In genomic region chr3:9416139-9416780, GRCh38 we compare ENCODE assay signal across 11 cellular contexts. TPM values are rescaled to one million over a fixed set of nuclear protein-coding genes. Genes with fewer than 3 reads are reported as not detected.
A peak's percentile ranks its signal among the peaks of the same experiment; 100 is the strongest.
DNase-seq lines count a peak whose midpoint lies in the region; ATAC-seq, FAIRE-seq and TF ChIP-seq lines count a peak whose summit lies in the region.
"Had no signal": no experiment of that assay in that cellular context is flagged by ENCODE, and none has a peak within 500 bp of the region (broad histone marks: within the 10 kb centered on the region; RNA-seq: fewer than 3 reads in every experiment).

No MANE protein-coding gene starts in this region.

- H3K9me3 ChIP-seq in A549 (no peaks in the 10 kb centered on the region), mammary epithelial cell (replicated peaks; ENCODE audit: insufficient read depth, low read length) (no peaks in the 10 kb centered on the region), right lobe of liver (no peaks in the 10 kb centered on the region), esophagus squamous epithelium (no peaks in the 10 kb centered on the region)
- H3K9me3 ChIP-seq: upper lobe of right lung had no signal

- WGBS in A549 (ENCODE audit: missing lambda C conversion rate) = 24% methylated on average over 3 of the region's 3 CpGs
- WGBS in mammary epithelial cell (ENCODE audit: low coverage, missing lambda C conversion rate) = 19% methylated on average over 3 of the region's 3 CpGs
- WGBS in right lobe of liver (ENCODE audit: insufficient coverage, low coverage, low lambda C conversion rate, missing lambda C conversion rate) = 26% methylated on average over 3 of the region's 3 CpGs
- WGBS in esophagus squamous epithelium, 2 donors = 27 to 30% methylated on average over 3 of the region's 3 CpGs

- H3K36me3 ChIP-seq in mammary epithelial cell (ENCODE audit: insufficient read depth, low read length) = peaks cover 2% of the 10 kb centered on the region
- no peaks in the 10 kb centered on the region for H3K36me3 ChIP-seq in right lobe of liver
- H3K36me3 ChIP-seq in esophagus squamous epithelium = peaks cover 0 to 9% (median 0%) of the 10 kb centered on the region in 3 donors

- H3K4me2 ChIP-seq in A549 = peak overlapping the region; percentile 53
- H3K4me2 ChIP-seq in mammary epithelial cell (ENCODE audit: insufficient read depth, low read depth, low read length) = peak overlapping the region; percentile 32

- no peak for FAIRE-seq in A549 (lab: Jason Lieb, UNC)

- no peak for TF ChIP-seq EP300 in A549 (IDR thresholded peaks at IDR 0.05)

- POLR2A ChIA-PET in A549 (lab: Yijun Ruan, JAX) = interaction anchor here (2.3 kb wide), 1 partner anchor 19 kb away, joined by 28 read pairs; the partner anchor contains the start of gene SETD5

- DNase-seq in A549 (ENCODE audit: low read depth in 1 of 2, low spot score in 1 of 2) (peak in 1 of 2 experiments; percentile 28), ELR (ENCODE audit: low read depth) (peak; percentile 28), mammary epithelial cell (peak; percentile 51), right lobe of liver (no peak), esophagus squamous epithelium (lab: John Stamatoyannopoulos, UW) (no peak), activated gamma-delta T cell treated with Interleukin-2 at 50 U/mL for 16 hours (no peak), COLO829 (ENCODE audit: low spot score) (no peak), SHP77 treated with DMSO at 0.1 percent for 48 hours (lab: John Stamatoyannopoulos, UW) (no peak)
- DNase-seq: NCI-H2081, retina, upper lobe of right lung had no signal

- ATAC-seq in A549 (peak in 1 of 2 experiments; percentile 62; a peak in 4 of 6 replicates), right lobe of liver (peak; percentile 68 to 76 (median 70))
- ATAC-seq: upper lobe of right lung had no signal

- H2AFZ ChIP-seq in mammary epithelial cell (ENCODE audit: low read depth, low read length) = no peak overlapping the region

- H3K4me1 ChIP-seq in A549 (peaks cover 90% of the 10 kb centered on the region), mammary epithelial cell (ENCODE audit: insufficient read depth, low read length) (peaks cover 26% of the 10 kb centered on the region), right lobe of liver (peaks cover 0 to 68% (median 21%) of the 10 kb centered on the region in 4 donors), esophagus squamous epithelium (peaks cover 3 to 92% (median 17%) of the 10 kb centered on the region in 3 donors)

- peaks cover 99% of the 10 kb centered on the region for H3K79me2 ChIP-seq in mammary epithelial cell (ENCODE audit: insufficient read depth, low read length)

- BruUV-seq in mammary epithelial cell (replicated peaks; lab: Mats Ljungman, UMichigan) = no TSS peak

- H4K20me1 ChIP-seq in mammary epithelial cell (ENCODE audit: insufficient read depth, low read length) = peaks cover 14% of the 10 kb centered on the region

- dilution Hi-C loops in mammary epithelial cell (cut with HindIII; ENCODE audit: low sequenced_read_pairs) = no loop called here

- intact Hi-C loops in mammary epithelial cell (cut with micrococcal nuclease) = no loop called here
- intact Hi-C loops in right lobe of liver (cut with DNase I) = no loop called here
- intact Hi-C loops in esophagus squamous epithelium (cut with DNase I) = no loop called here

- no peak for TF ChIP-seq CTCF in A549 (IDR thresholded peaks at IDR 0.05)
- no peak for TF ChIP-seq CTCF in mammary epithelial cell (conservative IDR thresholded peaks at IDR 0.05 in 1 of 2, IDR thresholded peaks at IDR 0.05 in 1 of 2; ENCODE audit: extremely low read depth in 1 of 2, insufficient read depth in 1 of 2, low read depth in 1 of 2, low read length in 2 of 2)
- no peak for TF ChIP-seq CTCF in right lobe of liver (IDR thresholded peaks at IDR 0.05)
- no peak for TF ChIP-seq CTCF in esophagus squamous epithelium (IDR thresholded peaks at IDR 0.05)

- H3K27ac ChIP-seq in A549 = peak overlapping the region; percentile 64 to 70
- peak overlapping the region; percentile 70 for H3K27ac ChIP-seq in mammary epithelial cell (ENCODE audit: insufficient read depth, low read depth, low read length)
- H3K27ac ChIP-seq in right lobe of liver = peak overlapping the region in 2 of 3 donors; percentile 52 to 69
- H3K27ac ChIP-seq in esophagus squamous epithelium = peak overlapping the region in 2 of 4 donors; percentile 40 to 55
- H3K27ac ChIP-seq: upper lobe of right lung had no signal

- H3K4me3 ChIP-seq in A549 (no peak overlapping the region), mammary epithelial cell (replicated peaks in 1 of 3; ENCODE audit: insufficient read depth in 1 of 3, low read depth in 2 of 3, low read length in 3 of 3) (no peak overlapping the region), right lobe of liver (no peak overlapping the region), esophagus squamous epithelium (no peak overlapping the region)
- H3K4me3 ChIP-seq: upper lobe of right lung had no signal

- TF ChIP-seq POLR2A in A549 (IDR thresholded peaks at IDR 0.05; ENCODE audit: low read length) = no peak
- no peak for TF ChIP-seq POLR2A in right lobe of liver (IDR thresholded peaks at IDR 0.05)
- no peak for TF ChIP-seq POLR2A in esophagus squamous epithelium (IDR thresholded peaks at IDR 0.05)

- TF ChIP-seq RAD21 in A549 (conservative IDR thresholded peaks at IDR 0.05 in 1 of 2, IDR thresholded peaks at IDR 0.05 in 1 of 2) = no peak

- H3K27me3 ChIP-seq in mammary epithelial cell (ENCODE audit: insufficient read depth, low read length) (no peaks in the 10 kb centered on the region), right lobe of liver (no peaks in the 10 kb centered on the region), esophagus squamous epithelium (no peaks in the 10 kb centered on the region)
- H3K27me3 ChIP-seq: upper lobe of right lung had no signal

- H3K9ac ChIP-seq in mammary epithelial cell (ENCODE audit: insufficient read depth, low read length) = no peak overlapping the region

- CTCF ChIA-PET in A549 (lab: Yijun Ruan, JAX) (interaction anchor here (0.9 to 2.0 kb wide), 4 partner anchors 11 to 91 kb away, joined by 3 to 6 read pairs (median 4); no protein-coding TSS in a partner anchor), mammary epithelial cell (lab: Charles Lee; ENCODE audit: low non-redundant PET) (interaction anchor here (0.7 kb wide), 1 partner anchor 73 kb away, joined by 3 read pairs; no protein-coding TSS in a partner anchor)

- in situ Hi-C loops in mammary epithelial cell (cut with MboI; ENCODE audit: low sequenced_read_pairs in 2 of 2) = no loop called here

TF ChIP-seq in A549, 52 proteins besides CTCF, POLR2A, EP300 and RAD21:
- TF ChIP-seq REST (IDR thresholded peaks at IDR 0.05) (no peak), HEYL (CRISPR knock-in tag; IDR thresholded peaks at IDR 0.05) (no peak), MAFK (IDR thresholded peaks at IDR 0.05; ENCODE audit: partially characterized antibody) (peak; percentile 82), ZFP36 (IDR thresholded peaks at IDR 0.05; ENCODE audit: borderline replicate concordance, partially characterized antibody) (no peak), NFE2L2 (conservative IDR thresholded peaks at IDR 0.05; ENCODE audit: low read length) (0 out of 2 replicates have a peak, but pooled peaks have one; percentile 36)

RNA-seq across cellular contexts. Expression of gene SETD5, which starts 18.8 kb away (rescaled TPM):
- 92.3 and 116 TPM in 2 replicates for polyA plus RNA-seq in A549 (2011; rRNA removed)
- 27.4 and 36.6 TPM in 2 replicates for polyA plus RNA-seq in A549 (2012; cell fraction: cytosol; rRNA removed)
- 70.5 and 82.3 TPM in 2 replicates for polyA plus RNA-seq in A549 (2012; cell fraction: nucleus; rRNA removed)
- polyA plus RNA-seq in A549 (2017; fragmentation: RNase III; extraction: RNeasy Plus Mini Kit Qiagen cat#74134 plus additional on column Dnase treatment) = 41.7 to 46.1 TPM (median 44.2 TPM) in 3 replicates
- polyA minus RNA-seq in A549 (2011; rRNA and poly(A)+ RNA removed) = 151 and 153 TPM in 2 replicates
- total RNA-seq in mammary epithelial cell = 100 to 1,000 TPM; 108 to 140 TPM
- polyA plus RNA-seq in mammary epithelial cell = 50.5 TPM
- 100 TPM for polyA minus RNA-seq in mammary epithelial cell
- 10 to 100 TPM; 38.7 to 71.4 (median 52.3) TPM for total RNA-seq in right lobe of liver
- 10 to 100 TPM; 41.8 to 89.3 (median 54.4) TPM for total RNA-seq in esophagus squamous epithelium

RNA-seq across cellular contexts. Expression of gene THUMPD3, which starts 53.4 kb away (rescaled TPM):
- polyA plus RNA-seq in A549 (2011; rRNA removed) (86.0 and 93.2 TPM in 2 replicates), A549 (2017; fragmentation: RNase III; extraction: RNeasy Plus Mini Kit Qiagen cat#74134 plus additional on column Dnase treatment) (53.9 to 64.4 TPM (median 60.7 TPM) in 3 replicates), mammary epithelial cell (28.4 TPM)
- polyA plus RNA-seq in A549 (2012; cell fraction: cytosol; rRNA removed) = 30.2 and 32.0 TPM in 2 replicates
- 15.7 and 22.5 TPM in 2 replicates for polyA plus RNA-seq in A549 (2012; cell fraction: nucleus; rRNA removed)
- polyA minus RNA-seq in A549 (2011; rRNA and poly(A)+ RNA removed) = 50.7 and 51.4 TPM in 2 replicates
- total RNA-seq in mammary epithelial cell (10 to 100 TPM; 32.7 to 48.4 TPM), right lobe of liver (10 to 100 TPM; 19.0 to 23.4 (median 21.2) TPM), esophagus squamous epithelium (10 to 100 TPM; 18.9 to 32.8 (median 31.1) TPM)
- 110 TPM for polyA minus RNA-seq in mammary epithelial cell

Comparison
In these comparisons a context has a peak if more than half of its experiments do, and no peak if none do; other contexts are left out.
1. DNase-seq: peak in ELR (single experiment) and mammary epithelial cell (single experiment); none in right lobe of liver (0 of 3), esophagus squamous epithelium (single experiment), activated gamma-delta T cell treated with Interleukin-2 at 50 U/mL for 16 hours (single experiment), COLO829 (single experiment) and SHP77 treated with DMSO at 0.1 percent for 48 hours (single experiment).